In the genomic region with DNA sequence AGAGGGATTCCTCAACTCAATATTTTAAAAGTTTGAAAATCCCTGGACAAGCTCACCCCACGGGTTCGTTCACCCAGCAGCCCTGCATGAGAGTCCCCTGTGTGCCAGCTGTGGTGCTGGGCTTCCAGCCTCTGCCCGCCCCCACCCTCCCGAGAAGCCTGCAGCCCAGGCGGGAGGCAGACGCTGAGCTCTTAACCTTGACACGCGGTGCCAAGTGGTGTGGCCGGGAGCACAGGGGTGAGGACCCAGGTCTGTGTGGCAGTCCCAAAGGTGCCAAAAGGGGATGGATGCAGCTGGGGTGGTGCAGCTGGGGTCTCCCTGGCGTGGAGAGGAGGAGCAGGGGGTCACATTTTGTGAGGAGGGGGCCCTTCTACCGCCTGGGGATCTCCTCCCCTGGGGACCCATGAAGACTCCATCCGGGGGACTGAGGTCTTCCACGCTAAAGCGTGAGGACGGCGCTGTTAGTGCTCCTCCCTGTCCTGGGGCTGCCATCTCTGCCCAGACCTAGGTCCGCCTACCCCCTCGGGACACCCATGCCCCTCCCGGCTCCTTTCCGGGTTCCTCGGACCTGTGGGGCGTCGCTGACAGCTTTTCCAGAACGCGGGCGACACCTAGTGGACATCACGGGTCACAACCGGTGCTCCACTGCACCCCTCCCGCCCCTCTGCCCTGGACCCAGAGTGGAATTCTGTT, we compare ENCODE assay signal across 1 cellular context.
TF ChIP-seq lines count a peak whose summit lies in the region.

No MANE protein-coding gene starts in this region.

TF ChIP-seq in HEK293, 187 proteins besides CTCF, POLR2A, EP300 and RAD21 (continued from another document and continues in another):
- TF ChIP-seq PATZ1 (tag by site-specific recombination; IDR thresholded peaks at IDR 0.05), result peak; percentile 90
- TF ChIP-seq REPIN1 (tag by site-specific recombination; IDR thresholded peaks at IDR 0.05; ENCODE audit: low read depth), result no peak
- no peak for TF ChIP-seq ZNF701 (tag by site-specific recombination; IDR thresholded peaks at IDR 0.05)
- TF ChIP-seq MZF1 (tag by site-specific recombination; IDR thresholded peaks at IDR 0.05; ENCODE audit: borderline replicate concordance), result no peak
- TF ChIP-seq, protein P1, sequence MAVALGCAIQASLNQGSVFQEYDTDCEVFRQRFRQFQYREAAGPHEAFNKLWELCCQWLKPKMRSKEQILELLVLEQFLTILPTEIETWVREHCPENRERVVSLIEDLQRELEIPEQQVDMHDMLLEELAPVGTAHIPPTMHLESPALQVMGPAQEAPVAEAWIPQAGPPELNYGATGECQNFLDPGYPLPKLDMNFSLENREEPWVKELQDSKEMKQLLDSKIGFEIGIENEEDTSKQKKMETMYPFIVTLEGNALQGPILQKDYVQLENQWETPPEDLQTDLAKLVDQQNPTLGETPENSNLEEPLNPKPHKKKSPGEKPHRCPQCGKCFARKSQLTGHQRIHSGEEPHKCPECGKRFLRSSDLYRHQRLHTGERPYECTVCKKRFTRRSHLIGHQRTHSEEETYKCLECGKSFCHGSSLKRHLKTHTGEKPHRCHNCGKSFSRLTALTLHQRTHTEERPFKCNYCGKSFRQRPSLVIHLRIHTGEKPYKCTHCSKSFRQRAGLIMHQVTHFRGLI (tag by site-specific recombination; IDR thresholded peaks at IDR 0.05), result no peak
- TF ChIP-seq ZNF146 (tag by site-specific recombination; IDR thresholded peaks at IDR 0.05), result no peak
- no peak for TF ChIP-seq HOXD13 (CRISPR knock-in tag; IDR thresholded peaks at IDR 0.05; ENCODE audit: borderline replicate concordance)
- no peak for TF ChIP-seq ZFP69B (tag by site-specific recombination; IDR thresholded peaks at IDR 0.05)
- no peak for TF ChIP-seq ZNF555 (tag by site-specific recombination; conservative IDR thresholded peaks at IDR 0.05)
- no peak for TF ChIP-seq ZNF354C (tag by site-specific recombination; IDR thresholded peaks at IDR 0.05; ENCODE audit: borderline replicate concordance, low read depth)
- no peak for TF ChIP-seq ZNF639 (tag by site-specific recombination; IDR thresholded peaks at IDR 0.05)
- TF ChIP-seq ZNF558 (tag by site-specific recombination; IDR thresholded peaks at IDR 0.05), result no peak
- TF ChIP-seq ZNF19 (tag by site-specific recombination; IDR thresholded peaks at IDR 0.05; ENCODE audit: low read depth), result no peak
- no peak for TF ChIP-seq ZNF10 (tag by site-specific recombination; IDR thresholded peaks at IDR 0.05)
- TF ChIP-seq, protein P2, sequence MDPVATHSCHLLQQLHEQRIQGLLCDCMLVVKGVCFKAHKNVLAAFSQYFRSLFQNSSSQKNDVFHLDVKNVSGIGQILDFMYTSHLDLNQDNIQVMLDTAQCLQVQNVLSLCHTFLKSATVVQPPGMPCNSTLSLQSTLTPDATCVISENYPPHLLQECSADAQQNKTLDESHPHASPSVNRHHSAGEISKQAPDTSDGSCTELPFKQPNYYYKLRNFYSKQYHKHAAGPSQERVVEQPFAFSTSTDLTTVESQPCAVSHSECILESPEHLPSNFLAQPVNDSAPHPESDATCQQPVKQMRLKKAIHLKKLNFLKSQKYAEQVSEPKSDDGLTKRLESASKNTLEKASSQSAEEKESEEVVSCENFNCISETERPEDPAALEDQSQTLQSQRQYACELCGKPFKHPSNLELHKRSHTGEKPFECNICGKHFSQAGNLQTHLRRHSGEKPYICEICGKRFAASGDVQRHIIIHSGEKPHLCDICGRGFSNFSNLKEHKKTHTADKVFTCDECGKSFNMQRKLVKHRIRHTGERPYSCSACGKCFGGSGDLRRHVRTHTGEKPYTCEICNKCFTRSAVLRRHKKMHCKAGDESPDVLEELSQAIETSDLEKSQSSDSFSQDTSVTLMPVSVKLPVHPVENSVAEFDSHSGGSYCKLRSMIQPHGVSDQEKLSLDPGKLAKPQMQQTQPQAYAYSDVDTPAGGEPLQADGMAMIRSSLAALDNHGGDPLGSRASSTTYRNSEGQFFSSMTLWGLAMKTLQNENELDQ (tag by site-specific recombination; IDR thresholded peaks at IDR 0.05; ENCODE audit: low read depth), result no peak
- no peak for TF ChIP-seq MYNN (tag by site-specific recombination; IDR thresholded peaks at IDR 0.05; ENCODE audit: borderline replicate concordance)
- peak; percentile 87 for TF ChIP-seq ZNF654 (tag by site-specific recombination; IDR thresholded peaks at IDR 0.05; ENCODE audit: low read depth)
- TF ChIP-seq, protein P3, sequence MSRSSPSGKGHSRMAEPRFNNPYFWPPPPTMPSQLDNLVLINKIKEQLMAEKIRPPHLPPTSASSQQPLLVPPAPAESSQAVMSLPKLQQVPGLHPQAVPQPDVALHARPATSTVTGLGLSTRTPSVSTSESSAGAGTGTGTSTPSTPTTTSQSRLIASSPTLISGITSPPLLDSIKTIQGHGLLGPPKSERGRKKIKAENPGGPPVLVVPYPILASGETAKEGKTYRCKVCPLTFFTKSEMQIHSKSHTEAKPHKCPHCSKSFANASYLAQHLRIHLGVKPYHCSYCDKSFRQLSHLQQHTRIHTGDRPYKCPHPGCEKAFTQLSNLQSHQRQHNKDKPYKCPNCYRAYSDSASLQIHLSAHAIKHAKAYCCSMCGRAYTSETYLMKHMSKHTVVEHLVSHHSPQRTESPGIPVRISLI (tag by site-specific recombination; IDR thresholded peaks at IDR 0.05), result no peak
- peak; percentile 82 for TF ChIP-seq ZBTB10 (tag by site-specific recombination; IDR thresholded peaks at IDR 0.05)
- peak; percentile 99 for TF ChIP-seq SCRT2 (tag by site-specific recombination; IDR thresholded peaks at IDR 0.05)
- TF ChIP-seq ZBTB8A (tag by site-specific recombination; IDR thresholded peaks at IDR 0.05), result no peak
- TF ChIP-seq ZNF335 (tag by site-specific recombination; conservative IDR thresholded peaks at IDR 0.05), result peak; percentile 61
- no peak for TF ChIP-seq EGR2 (tag by site-specific recombination; IDR thresholded peaks at IDR 0.05; ENCODE audit: low read depth)
- TF ChIP-seq ZNF768 (tag by site-specific recombination; IDR thresholded peaks at IDR 0.05), result no peak
- no peak for TF ChIP-seq ZNF571 (tag by site-specific recombination; IDR thresholded peaks at IDR 0.05)
- TF ChIP-seq, protein P4, sequence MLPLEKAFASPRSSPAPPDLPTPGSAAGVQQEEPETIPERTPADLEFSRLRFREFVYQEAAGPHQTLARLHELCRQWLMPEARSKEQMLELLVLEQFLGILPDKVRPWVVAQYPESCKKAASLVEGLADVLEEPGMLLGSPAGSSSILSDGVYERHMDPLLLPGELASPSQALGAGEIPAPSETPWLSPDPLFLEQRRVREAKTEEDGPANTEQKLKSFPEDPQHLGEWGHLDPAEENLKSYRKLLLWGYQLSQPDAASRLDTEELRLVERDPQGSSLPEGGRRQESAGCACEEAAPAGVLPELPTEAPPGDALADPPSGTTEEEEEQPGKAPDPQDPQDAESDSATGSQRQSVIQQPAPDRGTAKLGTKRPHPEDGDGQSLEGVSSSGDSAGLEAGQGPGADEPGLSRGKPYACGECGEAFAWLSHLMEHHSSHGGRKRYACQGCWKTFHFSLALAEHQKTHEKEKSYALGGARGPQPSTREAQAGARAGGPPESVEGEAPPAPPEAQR (tag by site-specific recombination; IDR thresholded peaks at IDR 0.05), result no peak
- TF ChIP-seq ZNF169 (tag by site-specific recombination; IDR thresholded peaks at IDR 0.05), result no peak
- no peak for TF ChIP-seq ZNF514 (tag by site-specific recombination; IDR thresholded peaks at IDR 0.05)
- no peak for TF ChIP-seq ZNF704 (tag by site-specific recombination; IDR thresholded peaks at IDR 0.05)
- no peak for TF ChIP-seq ZNF776 (tag by site-specific recombination; IDR thresholded peaks at IDR 0.05; ENCODE audit: borderline replicate concordance)
- no peak for TF ChIP-seq ZNF624 (tag by site-specific recombination; IDR thresholded peaks at IDR 0.05)
- TF ChIP-seq ZNF629 (tag by site-specific recombination; IDR thresholded peaks at IDR 0.05), result 0 out of 2 replicates have a peak, but pooled peaks have one; percentile 11
- no peak for TF ChIP-seq ZNF785 (tag by site-specific recombination; IDR thresholded peaks at IDR 0.05)
- TF ChIP-seq, protein P5, sequence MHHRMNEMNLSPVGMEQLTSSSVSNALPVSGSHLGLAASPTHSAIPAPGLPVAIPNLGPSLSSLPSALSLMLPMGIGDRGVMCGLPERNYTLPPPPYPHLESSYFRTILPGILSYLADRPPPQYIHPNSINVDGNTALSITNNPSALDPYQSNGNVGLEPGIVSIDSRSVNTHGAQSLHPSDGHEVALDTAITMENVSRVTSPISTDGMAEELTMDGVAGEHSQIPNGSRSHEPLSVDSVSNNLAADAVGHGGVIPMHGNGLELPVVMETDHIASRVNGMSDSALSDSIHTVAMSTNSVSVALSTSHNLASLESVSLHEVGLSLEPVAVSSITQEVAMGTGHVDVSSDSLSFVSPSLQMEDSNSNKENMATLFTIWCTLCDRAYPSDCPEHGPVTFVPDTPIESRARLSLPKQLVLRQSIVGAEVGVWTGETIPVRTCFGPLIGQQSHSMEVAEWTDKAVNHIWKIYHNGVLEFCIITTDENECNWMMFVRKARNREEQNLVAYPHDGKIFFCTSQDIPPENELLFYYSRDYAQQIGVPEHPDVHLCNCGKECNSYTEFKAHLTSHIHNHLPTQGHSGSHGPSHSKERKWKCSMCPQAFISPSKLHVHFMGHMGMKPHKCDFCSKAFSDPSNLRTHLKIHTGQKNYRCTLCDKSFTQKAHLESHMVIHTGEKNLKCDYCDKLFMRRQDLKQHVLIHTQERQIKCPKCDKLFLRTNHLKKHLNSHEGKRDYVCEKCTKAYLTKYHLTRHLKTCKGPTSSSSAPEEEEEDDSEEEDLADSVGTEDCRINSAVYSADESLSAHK (tag by site-specific recombination; IDR thresholded peaks at IDR 0.05), result no peak
- TF ChIP-seq, protein P6, sequence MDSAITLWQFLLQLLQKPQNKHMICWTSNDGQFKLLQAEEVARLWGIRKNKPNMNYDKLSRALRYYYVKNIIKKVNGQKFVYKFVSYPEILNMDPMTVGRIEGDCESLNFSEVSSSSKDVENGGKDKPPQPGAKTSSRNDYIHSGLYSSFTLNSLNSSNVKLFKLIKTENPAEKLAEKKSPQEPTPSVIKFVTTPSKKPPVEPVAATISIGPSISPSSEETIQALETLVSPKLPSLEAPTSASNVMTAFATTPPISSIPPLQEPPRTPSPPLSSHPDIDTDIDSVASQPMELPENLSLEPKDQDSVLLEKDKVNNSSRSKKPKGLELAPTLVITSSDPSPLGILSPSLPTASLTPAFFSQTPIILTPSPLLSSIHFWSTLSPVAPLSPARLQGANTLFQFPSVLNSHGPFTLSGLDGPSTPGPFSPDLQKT (IDR thresholded peaks at IDR 0.05; ENCODE audit: borderline replicate concordance, low read depth, low read length), result no peak
- TF ChIP-seq GLI4 (tag by site-specific recombination; IDR thresholded peaks at IDR 0.05), result no peak
- TF ChIP-seq SALL2 (tag by site-specific recombination; IDR thresholded peaks at IDR 0.05; ENCODE audit: borderline replicate concordance), result no peak
- TF ChIP-seq OVOL3 (tag by site-specific recombination; IDR thresholded peaks at IDR 0.05), result no peak
- no peak for TF ChIP-seq ZNF433 (tag by site-specific recombination; IDR thresholded peaks at IDR 0.05; ENCODE audit: low read depth)
- TF ChIP-seq ZNF423 (tag by site-specific recombination; IDR thresholded peaks at IDR 0.05), result 0 out of 2 replicates have a peak, but pooled peaks have one; percentile 33
- no peak for TF ChIP-seq ZNF112 (tag by site-specific recombination; IDR thresholded peaks at IDR 0.05)
